In genomic region chr19:16473875-16474397, GRCh38 we compare ENCODE assay signal across 1 cellular context.
TF ChIP-seq lines count a peak whose summit lies in the region.

No MANE protein-coding gene starts in this region.

TF ChIP-seq in GM23338, 12 proteins besides CTCF, POLR2A, EP300 and RAD21 (continued from another document):
- TF ChIP-seq REST (IDR thresholded peaks at IDR 0.05; ENCODE audit: unreplicated experiment): no peak
- no peak for TF ChIP-seq JUNB (IDR thresholded peaks at IDR 0.05; ENCODE audit: unreplicated experiment)
- no peak for TF ChIP-seq EZH2 (IDR thresholded peaks at IDR 0.05; ENCODE audit: low read depth, unreplicated experiment)
TF ChIP-seq in GM23338: peak in this region for 0.
